Comparison of ENCODE assay signal across 13 cellular contexts in genomic region chr6:167470101-167470835, GRCh38.
"Had no signal": no experiment of that assay in that cellular context is flagged by ENCODE, and none has a peak within 500 bp of the region (broad histone marks: within the 10 kb centered on the region; RNA-seq: fewer than 3 reads in every experiment).

No MANE protein-coding gene starts in this region.

- H3K27ac ChIP-seq: body of pancreas, esophagus muscularis mucosa, sigmoid colon had no signal

- DNase-seq: activated naive CD4-positive, alpha-beta T cell treated with anti-CD3 and anti-CD28 coated beads, Interleukin-2, amount 10 ng/mL, durations not matched to agents 7 days and 5 days; activated T-cell treated with anti-CD3 and anti-CD28 coated beads, Interleukin-2, amount 50 U/mL, for 48 hours; body of pancreas; effector memory CD4-positive, alpha-beta T cell; kidney glomerular epithelial cell; occipital lobe; sigmoid colon; stimulated activated CD4-positive, alpha-beta T cell treated with anti-CD3 and anti-CD28 coated beads, Interleukin-15, amount 100 ng/mL, for 24 hours; stimulated activated naive B cell treated with anti-CD40 and anti-IgM and Interleukin-4, amounts not matched to agents 10 μg/mL and 1 μg/mL and 100 μg/mL, for 72 hours; T-helper 1 cell had no signal

- H3K27me3 ChIP-seq: body of pancreas, esophagus muscularis mucosa, sigmoid colon had no signal

- H3K36me3 Mint-ChIP-seq: activated naive CD4-positive, alpha-beta T cell treated with anti-CD3 and anti-CD28 coated beads, Interleukin-2, amount 10 ng/mL, durations not matched to agents 7 days and 5 days; memory B cell; stimulated activated naive B cell treated with anti-CD40 and anti-IgM and Interleukin-4, amounts not matched to agents 10 μg/mL and 1 μg/mL and 100 μg/mL, for 72 hours had no signal

- H3K9me3 Mint-ChIP-seq: activated naive CD4-positive, alpha-beta T cell treated with anti-CD3 and anti-CD28 coated beads, Interleukin-2, amount 10 ng/mL, durations not matched to agents 7 days and 5 days; memory B cell; stimulated activated naive B cell treated with anti-CD40 and anti-IgM and Interleukin-4, amounts not matched to agents 10 μg/mL and 1 μg/mL and 100 μg/mL, for 72 hours had no signal

- H3K4me1 Mint-ChIP-seq: memory B cell; stimulated activated naive B cell treated with anti-CD40 and anti-IgM and Interleukin-4, amounts not matched to agents 10 μg/mL and 1 μg/mL and 100 μg/mL, for 72 hours had no signal

- H3K9me3 ChIP-seq: body of pancreas, esophagus muscularis mucosa, sigmoid colon had no signal

- H3K4me3 ChIP-seq: body of pancreas, esophagus muscularis mucosa, sigmoid colon, smooth muscle cell had no signal

- H3K36me3 ChIP-seq: esophagus muscularis mucosa, sigmoid colon had no signal

- H3K27ac Mint-ChIP-seq: activated naive CD4-positive, alpha-beta T cell treated with anti-CD3 and anti-CD28 coated beads, Interleukin-2, amount 10 ng/mL, durations not matched to agents 7 days and 5 days; memory B cell; stimulated activated naive B cell treated with anti-CD40 and anti-IgM and Interleukin-4, amounts not matched to agents 10 μg/mL and 1 μg/mL and 100 μg/mL, for 72 hours had no signal

- ATAC-seq: body of pancreas; stimulated activated naive B cell treated with anti-CD40 and anti-IgM and Interleukin-4, amounts not matched to agents 10 μg/mL and 1 μg/mL and 100 μg/mL, for 72 hours had no signal

- H3K4me3 Mint-ChIP-seq: activated naive CD4-positive, alpha-beta T cell treated with anti-CD3 and anti-CD28 coated beads, Interleukin-2, amount 10 ng/mL, durations not matched to agents 7 days and 5 days; memory B cell; stimulated activated naive B cell treated with anti-CD40 and anti-IgM and Interleukin-4, amounts not matched to agents 10 μg/mL and 1 μg/mL and 100 μg/mL, for 72 hours had no signal
